ENCODE assay signal across 1 cellular context in genomic region chr16:86492267-86492960, GRCh38.
TF ChIP-seq lines count a peak whose summit lies in the region.

No MANE protein-coding gene starts in this region.

TF ChIP-seq in IMR-90, 13 proteins besides CTCF, POLR2A, EP300 and RAD21:
- TF ChIP-seq NFE2L2 (IDR thresholded peaks at IDR 0.05; ENCODE audit: low read depth, low read length) (no peak), CHD1 (IDR thresholded peaks at IDR 0.05; ENCODE audit: low read depth, low read length) (no peak), MXI1 (IDR thresholded peaks at IDR 0.05; ENCODE audit: borderline replicate concordance, low read depth, low read length) (no peak), FOS (IDR thresholded peaks at IDR 0.05; ENCODE audit: low read depth, low read length) (no peak), MAZ (IDR thresholded peaks at IDR 0.05; ENCODE audit: borderline replicate concordance, low read depth, low read length) (no peak), BHLHE40 (IDR thresholded peaks at IDR 0.05; ENCODE audit: low read depth, low read length) (no peak), MAFK (IDR thresholded peaks at IDR 0.05; ENCODE audit: low read depth, low read length) (no peak), SMC3 (IDR thresholded peaks at IDR 0.05; ENCODE audit: low read depth, low read length) (no peak), RFX5 (IDR thresholded peaks at IDR 0.05; ENCODE audit: low read depth, low read length) (no peak), ELK1 (IDR thresholded peaks at IDR 0.05; ENCODE audit: borderline replicate concordance, low read depth, low read length) (no peak), CEBPB (IDR thresholded peaks at IDR 0.05; ENCODE audit: low read depth, low read length) (no peak), RCOR1 (IDR thresholded peaks at IDR 0.05; ENCODE audit: insufficient replicate concordance, low read length) (no peak)
- TF ChIP-seq, protein P1, sequence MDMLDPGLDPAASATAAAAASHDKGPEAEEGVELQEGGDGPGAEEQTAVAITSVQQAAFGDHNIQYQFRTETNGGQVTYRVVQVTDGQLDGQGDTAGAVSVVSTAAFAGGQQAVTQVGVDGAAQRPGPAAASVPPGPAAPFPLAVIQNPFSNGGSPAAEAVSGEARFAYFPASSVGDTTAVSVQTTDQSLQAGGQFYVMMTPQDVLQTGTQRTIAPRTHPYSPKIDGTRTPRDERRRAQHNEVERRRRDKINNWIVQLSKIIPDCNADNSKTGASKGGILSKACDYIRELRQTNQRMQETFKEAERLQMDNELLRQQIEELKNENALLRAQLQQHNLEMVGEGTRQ (IDR thresholded peaks at IDR 0.05; ENCODE audit: low read depth, low read length) = no peak
TF ChIP-seq in IMR-90: peak in this region for 0.
